ENCODE assay signal across 12 cellular contexts in the genomic region with DNA sequence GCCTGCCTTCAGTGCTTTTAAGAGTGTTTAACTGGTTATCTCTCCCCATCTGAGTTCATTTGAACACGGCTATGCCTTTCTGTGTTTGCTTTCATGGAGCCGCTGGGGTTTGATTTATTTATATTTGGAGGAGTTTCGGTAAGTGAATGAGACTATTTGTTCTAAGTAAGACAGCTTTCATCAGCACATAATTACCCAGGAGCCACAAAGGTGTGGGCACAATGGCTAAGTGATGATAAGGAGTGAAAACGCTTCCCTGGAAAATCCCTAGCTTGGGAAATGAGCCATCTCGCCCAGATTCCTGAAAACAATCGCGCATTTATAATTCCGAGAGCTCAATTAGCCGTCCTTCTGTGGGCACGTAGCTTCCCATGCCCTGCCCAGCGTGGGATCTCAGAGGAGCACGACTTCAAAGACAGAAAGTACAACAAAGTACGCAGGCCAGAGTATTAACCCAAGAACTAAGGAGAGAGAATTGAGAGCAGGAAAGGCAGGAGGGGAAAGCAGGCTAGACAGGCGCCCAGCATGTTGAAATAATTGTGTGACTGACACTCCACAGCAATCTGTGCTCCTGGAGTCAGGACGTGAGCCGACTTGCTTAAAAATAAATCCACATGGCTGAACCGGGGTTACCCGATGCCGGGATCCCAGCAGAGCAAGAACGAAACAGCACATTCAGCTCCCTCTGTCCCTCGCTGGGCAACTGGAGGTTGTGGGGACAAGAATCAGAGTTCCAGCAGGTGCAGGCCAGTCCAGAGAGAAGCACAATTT.
A peak's percentile ranks its signal among the peaks of the same experiment; 100 is the strongest.
DNase-seq lines count a peak whose midpoint lies in the region; ATAC-seq and TF ChIP-seq lines count a peak whose summit lies in the region.
"Had no signal": no experiment of that assay in that cellular context is flagged by ENCODE, and none has a peak within 500 bp of the region (broad histone marks: within the 10 kb centered on the region; RNA-seq: fewer than 3 reads in every experiment).

No MANE protein-coding gene starts in this region.

- no peak for ATAC-seq in HG03460 (IDR thresholded peaks at IDR 0.05; ENCODE audit: unreplicated experiment)

- H3K4me1 Mint-ChIP-seq in HFFc6 (ENCODE audit: low read depth): peaks cover 19% of the 10 kb centered on the region
- H3K4me1 Mint-ChIP-seq: activated naive CD8-positive, alpha-beta T cell treated with anti-CD3 and anti-CD28 coated beads, Interleukin-2, amount 10 ng/mL, durations not matched to agents 7 days and 5 days had no signal

- WGBS in smooth muscle cell (ENCODE audit: low lambda C conversion rate): 64% methylated on average over 21 of the region's 21 CpGs

- H3K27ac Mint-ChIP-seq in HFFc6: peak overlapping the region; percentile 51; the same call in 1 of the 2 replicates
- H3K27ac Mint-ChIP-seq: activated naive CD8-positive, alpha-beta T cell treated with anti-CD3 and anti-CD28 coated beads, Interleukin-2, amount 10 ng/mL, durations not matched to agents 7 days and 5 days had no signal

- no peaks in the 10 kb centered on the region for H3F3A ChIP-seq in smooth muscle cell (ENCODE audit: low read depth)

- TF ChIP-seq CTCF in HFFc6 (IDR thresholded peaks at IDR 0.05) (no peak), smooth muscle cell (IDR thresholded peaks at IDR 0.05; ENCODE audit: borderline replicate concordance, insufficient read depth, poor library complexity, severe bottlenecking) (no peak)

- peak overlapping the region; percentile 39 for H3K4me2 ChIP-seq in smooth muscle cell

- peaks cover 3% of the 10 kb centered on the region for H3K36me3 ChIP-seq in smooth muscle cell (ENCODE audit: low read depth)

- H3K79me2 ChIP-seq in smooth muscle cell (ENCODE audit: low read depth): peaks cover under 1% of the 10 kb centered on the region
- H3K79me2 ChIP-seq: parathyroid adenoma had no signal

- H3K9ac ChIP-seq in smooth muscle cell (ENCODE audit: low read depth): no peak overlapping the region
- H3K9ac ChIP-seq: parathyroid adenoma had no signal

- H3K4me1 ChIP-seq in smooth muscle cell (ENCODE audit: low read depth): peaks cover 24% of the 10 kb centered on the region
- H3K4me1 ChIP-seq: parathyroid adenoma had no signal

- peak overlapping the region; percentile 58 for H3K27ac ChIP-seq in smooth muscle cell (ENCODE audit: low read depth)
- H3K27ac ChIP-seq: parathyroid adenoma had no signal

- H3K27me3 ChIP-seq in smooth muscle cell (ENCODE audit: low read depth): no peaks in the 10 kb centered on the region

- peaks cover 55% of the 10 kb centered on the region for H4K20me1 ChIP-seq in smooth muscle cell (ENCODE audit: low read depth)

- H3K36me3 Mint-ChIP-seq in HFFc6 (ENCODE audit: low read depth): peaks cover 11% of the 10 kb centered on the region

- DNase-seq in HFFc6 (no peak), dermis blood vessel endothelial cell (peak; percentile 75), left kidney (ENCODE audit: low read depth, low spot score) (peak; percentile 41), smooth muscle cell (lab: John Stamatoyannopoulos, UW; ENCODE audit: unreplicated experiment) (no peak), GF-D8 (lab: John Stamatoyannopoulos, UW) (no peak), NCI-H82 treated with DMSO at 0.1 percent for 48 hours (lab: John Stamatoyannopoulos, UW; ENCODE audit: unreplicated experiment) (no peak), SW 1271 (lab: John Stamatoyannopoulos, UW) (no peak)
- DNase-seq: activated CD4-positive, alpha-beta T cell treated with anti-CD3 and anti-CD28 coated beads for 4 hours; activated naive CD8-positive, alpha-beta T cell treated with anti-CD3 and anti-CD28 coated beads, Interleukin-2, amount 10 ng/mL, durations not matched to agents 7 days and 5 days; DMS53 had no signal

- H3K9me3 ChIP-seq in smooth muscle cell (replicated peaks; ENCODE audit: low read depth): no peaks in the 10 kb centered on the region

- no peaks in the 10 kb centered on the region for H3K27me3 Mint-ChIP-seq in HFFc6 (ENCODE audit: insufficient read depth)
- H3K27me3 Mint-ChIP-seq: activated naive CD8-positive, alpha-beta T cell treated with anti-CD3 and anti-CD28 coated beads, Interleukin-2, amount 10 ng/mL, durations not matched to agents 7 days and 5 days had no signal

- H3K4me3 ChIP-seq in smooth muscle cell: peak overlapping the region; percentile 12

- peaks cover 4% of the 10 kb centered on the region; the same call in 1 of the 2 replicates for H3K9me3 Mint-ChIP-seq in HFFc6

- no peak overlapping the region for H2AFZ ChIP-seq in smooth muscle cell (ENCODE audit: low read depth)
- H2AFZ ChIP-seq: parathyroid adenoma had no signal

- H3K4me3 Mint-ChIP-seq in HFFc6: no peak overlapping the region; the same call in 1 of the 2 replicates
- H3K4me3 Mint-ChIP-seq: activated naive CD8-positive, alpha-beta T cell treated with anti-CD3 and anti-CD28 coated beads, Interleukin-2, amount 10 ng/mL, durations not matched to agents 7 days and 5 days had no signal

Comparison
In these comparisons a context has a peak if more than half of its experiments do, and no peak if none do; other contexts are left out.
1. DNase-seq: peak in dermis blood vessel endothelial cell (single experiment) and left kidney (single experiment); none in HFFc6 (single experiment), smooth muscle cell (single experiment), GF-D8 (single experiment), NCI-H82 treated with DMSO at 0.1 percent for 48 hours (single experiment) and SW 1271 (0 of 2).